Comparison of ENCODE assay signal across 8 cellular contexts in genomic region chr19:16572332-16573211, GRCh38. TPM values are rescaled to one million over a fixed set of nuclear protein-coding genes. Genes with fewer than 3 reads are reported as not detected.
DNase-seq lines count a peak whose midpoint lies in the region; ATAC-seq and TF ChIP-seq lines count a peak whose summit lies in the region.

Gene SLC35E1 (minus strand): TSS chr19:16572415. CDS start chr19:16572364, 51 bp downstream.

- peak within 1 kb of the TSS; percentile 46 for H2AFZ ChIP-seq in smooth muscle cell (ENCODE audit: low read depth)

- no peaks in the 10 kb centered on the region for H3K9me3 Mint-ChIP-seq in activated B cell treated with CpG ODN at 0.5 μM for 24 hours

- peaks cover 83% of the 10 kb centered on the region for H3K79me2 ChIP-seq in smooth muscle cell (ENCODE audit: low read depth)

- H3K36me3 Mint-ChIP-seq in activated B cell treated with CpG ODN at 0.5 μM for 24 hours (ENCODE audit: low read depth), result peaks cover 61% of the 10 kb centered on the region

- TF ChIP-seq CTCF in AG09309 (IDR thresholded peaks at IDR 0.05; ENCODE audit: control insufficient read depth, insufficient read depth, low read depth, low read length, missing control alignments) (no peak), activated B cell treated with CpG ODN at 0.5 μM for 24 hours (IDR thresholded peaks at IDR 0.05) (no peak), cardiac fibroblast (IDR thresholded peaks at IDR 0.05; ENCODE audit: low read depth, low read length) (no peak), smooth muscle cell (IDR thresholded peaks at IDR 0.05; ENCODE audit: borderline replicate concordance, insufficient read depth, poor library complexity, severe bottlenecking) (no peak)

- H3K4me3 ChIP-seq in AG09309 (ENCODE audit: control insufficient read depth, low read depth, low read length) (peak within 1 kb of the TSS; percentile 94), cardiac fibroblast (replicated peaks in 1 of 2; ENCODE audit: low read depth in 2 of 2, low read length in 2 of 2) (peak within 1 kb of the TSS; percentile 95 to 97), smooth muscle cell (peak within 1 kb of the TSS; percentile 89)

- WGBS in smooth muscle cell (ENCODE audit: low lambda C conversion rate), result 1% methylated on average over 59 of the region's 83 CpGs

- H3K4me1 ChIP-seq in smooth muscle cell (ENCODE audit: low read depth), result peaks cover 13% of the 10 kb centered on the region

- TF ChIP-seq POLR2A in GM18951 (IDR thresholded peaks at IDR 0.05; ENCODE audit: extremely low read depth, insufficient read depth, insufficient read length), result peak; percentile 81

- intact Hi-C loops in activated B cell treated with CpG ODN at 0.5 μM for 24 hours (cut with micrococcal nuclease), result loop anchor here (1.0 kb wide), 4 partner anchors 12 to 88 kb away; partner anchors contain the start of genes CHERP, MED26 and SMIM7

- in situ Hi-C loops in GM18951 (cut with MboI; ENCODE audit: low sequenced_read_pairs, unreplicated experiment), result no loop called here

- no peaks in the 10 kb centered on the region for H3K9me3 ChIP-seq in smooth muscle cell (replicated peaks; ENCODE audit: low read depth)

- CTCF ChIA-PET in activated B cell treated with CpG ODN at 0.5 μM for 24 hours (lab: Charles Lee), result interaction anchor here (0.9 to 1.2 kb wide), 3 partner anchors 13 to 56 kb away, joined by 3 to 5 read pairs (median 3); no protein-coding TSS in a partner anchor

- no peaks in the 10 kb centered on the region for H3K27me3 Mint-ChIP-seq in activated B cell treated with CpG ODN at 0.5 μM for 24 hours

- peaks cover 3% of the 10 kb centered on the region for H3F3A ChIP-seq in smooth muscle cell (ENCODE audit: low read depth)

- H3K27ac Mint-ChIP-seq in activated B cell treated with CpG ODN at 0.5 μM for 24 hours, result peak within 1 kb of the TSS; percentile 92

- peaks cover 49% of the 10 kb centered on the region for H3K4me1 Mint-ChIP-seq in activated B cell treated with CpG ODN at 0.5 μM for 24 hours

- H3K4me2 ChIP-seq in smooth muscle cell, result peak within 1 kb of the TSS; percentile 99

- peak within 1 kb of the TSS; percentile 94 for H3K4me3 Mint-ChIP-seq in activated B cell treated with CpG ODN at 0.5 μM for 24 hours

- H3K27me3 ChIP-seq in smooth muscle cell (ENCODE audit: low read depth), result no peaks in the 10 kb centered on the region

- ATAC-seq in HG03175 (IDR thresholded peaks at IDR 0.05; ENCODE audit: unreplicated experiment), result peak; percentile 89
- peak; percentile 93 for ATAC-seq in activated B cell treated with CpG ODN at 0.5 μM for 24 hours (ENCODE audit: low read depth)

- POLR2A ChIA-PET in activated B cell treated with CpG ODN at 0.5 μM for 24 hours (lab: Charles Lee), result interaction anchor here (0.7 to 7.3 kb wide), 8 partner anchors 13 to 88 kb away, joined by 3 to 190 read pairs (median 5); partner anchors contain the start of genes MED26, SMIM7 and TMEM38A

- H3K36me3 ChIP-seq in smooth muscle cell (ENCODE audit: low read depth), result no peaks in the 10 kb centered on the region

- DNase-seq in AG09309 (ENCODE audit: low read depth) (peak; percentile 68), NCI-H2227 treated with DMSO at 0.1 percent for 48 hours (lab: John Stamatoyannopoulos, UW) (peak; percentile 86), activated B cell treated with CpG ODN at 0.5 μM for 24 hours (peak; percentile 88), cardiac fibroblast (ENCODE audit: low read depth in 2 of 2) (peak; percentile 94 to 95), iPS-NIHi7 (ENCODE audit: extremely low spot score) (peak; percentile 100), smooth muscle cell (lab: John Stamatoyannopoulos, UW; ENCODE audit: unreplicated experiment) (peak; percentile 79)

- peak within 1 kb of the TSS; percentile 89 for H3K9ac ChIP-seq in smooth muscle cell (ENCODE audit: low read depth)

- peaks cover 46% of the 10 kb centered on the region for H4K20me1 ChIP-seq in smooth muscle cell (ENCODE audit: low read depth)

- H3K27ac ChIP-seq in smooth muscle cell (ENCODE audit: low read depth), result peak within 1 kb of the TSS; percentile 84

RNA-seq across cellular contexts. Expression of gene SLC35E1, which starts in this region (rescaled TPM):
- 41.6 and 51.7 TPM in 2 replicates for total RNA-seq in activated B cell treated with CpG ODN at 0.5 μM for 24 hours
- total RNA-seq in smooth muscle cell, result 35.3 TPM in 2 replicates
- 37.3 and 43.9 TPM in 2 replicates for polyA plus RNA-seq in smooth muscle cell

Comparison
In these comparisons a context has a peak if more than half of its experiments do, and no peak if none do; other contexts are left out.
1. Peak in every context shown above with its lines: DNase-seq, ATAC-seq, H3K4me3 ChIP-seq and H3K27ac ChIP-seq.